ENCODE assay signal across 9 cellular contexts in genomic region chr17:40560592-40561293, GRCh38. TPM values are rescaled to one million over a fixed set of nuclear protein-coding genes. Genes with fewer than 3 reads are reported as not detected.
A peak's percentile ranks its signal among the peaks of the same experiment; 100 is the strongest.
DNase-seq lines count a peak whose midpoint lies in the region; ATAC-seq and TF ChIP-seq lines count a peak whose summit lies in the region.
"Had no signal": no experiment of that assay in that cellular context is flagged by ENCODE, and none has a peak within 500 bp of the region (broad histone marks: within the 10 kb centered on the region; RNA-seq: fewer than 3 reads in every experiment).

No MANE protein-coding gene starts in this region.

- peaks cover 12 to 70% (median 46%) of the 10 kb centered on the region in 5 donors for H3K4me1 ChIP-seq in subcutaneous abdominal adipose tissue (ENCODE audit: control insufficient read depth in 5 of 5, insufficient read depth in 5 of 5, low read length in 5 of 5)

- peak overlapping the region in 4 of 5 donors; percentile 20 to 45 (median 42) for H3K4me3 ChIP-seq in subcutaneous abdominal adipose tissue (ENCODE audit: low read depth in 1 of 5, low read length in 5 of 5)
- H3K4me3 ChIP-seq: body of pancreas had no signal

- no peaks in the 10 kb centered on the region for H3K27me3 Mint-ChIP-seq in activated naive CD8-positive, alpha-beta T cell treated with anti-CD3 and anti-CD28 coated beads, Interleukin-2, amount 10 ng/mL, durations not matched to agents 7 days and 5 days
- peaks cover 30% of the 10 kb centered on the region for H3K27me3 Mint-ChIP-seq in mesothelial cell of epicardium (ENCODE audit: low read depth)

- H3K9ac ChIP-seq in subcutaneous abdominal adipose tissue (ENCODE audit: low read length in 5 of 5), result peak overlapping the region in 2 of 5 donors; percentile 3 to 60

- ATAC-seq in GM18867 (IDR thresholded peaks at IDR 0.05; ENCODE audit: unreplicated experiment) (peak; percentile 63), HG03025 (IDR thresholded peaks at IDR 0.05; ENCODE audit: low FRiP score, unreplicated experiment) (peak; percentile 45)
- peak; percentile 48 for ATAC-seq in activated naive CD8-positive, alpha-beta T cell treated with anti-CD3 and anti-CD28 coated beads, Interleukin-2, amount 10 ng/mL, durations not matched to agents 7 days and 5 days (ENCODE audit: low read depth)

- POLR2A ChIA-PET in activated naive CD8-positive, alpha-beta T cell treated with anti-CD3 and anti-CD28 coated beads, Interleukin-2, amount 10 ng/mL, durations not matched to agents 7 days and 5 days (lab: Charles Lee), result interaction anchor here (0.5 to 20.1 kb wide), 23 partner anchors 17 to 1124 kb away, joined by 3 to 579 read pairs (median 6); partner anchors contain the start of genes SMARCE1 and TOP2A

- H3K27me3 ChIP-seq in subcutaneous abdominal adipose tissue (ENCODE audit: control insufficient read depth in 5 of 5, insufficient read depth in 4 of 5, low read length in 5 of 5), result no peaks in the 10 kb centered on the region
- H3K27me3 ChIP-seq: body of pancreas had no signal

- H3K4me1 Mint-ChIP-seq in activated naive CD8-positive, alpha-beta T cell treated with anti-CD3 and anti-CD28 coated beads, Interleukin-2, amount 10 ng/mL, durations not matched to agents 7 days and 5 days, result peaks cover 50% of the 10 kb centered on the region
- peaks cover 25% of the 10 kb centered on the region for H3K4me1 Mint-ChIP-seq in mesothelial cell of epicardium

- H3K9me3 Mint-ChIP-seq in activated naive CD8-positive, alpha-beta T cell treated with anti-CD3 and anti-CD28 coated beads, Interleukin-2, amount 10 ng/mL, durations not matched to agents 7 days and 5 days, result no peaks in the 10 kb centered on the region
- no peaks in the 10 kb centered on the region for H3K9me3 Mint-ChIP-seq in mesothelial cell of epicardium

- H3K36me3 ChIP-seq in subcutaneous abdominal adipose tissue (ENCODE audit: control insufficient read depth in 5 of 5, insufficient read depth in 5 of 5, low read length in 5 of 5), result no peaks in the 10 kb centered on the region

- peak overlapping the region; percentile 99 for H3K27ac Mint-ChIP-seq in activated naive CD8-positive, alpha-beta T cell treated with anti-CD3 and anti-CD28 coated beads, Interleukin-2, amount 10 ng/mL, durations not matched to agents 7 days and 5 days
- H3K27ac Mint-ChIP-seq in mesothelial cell of epicardium, result no peak overlapping the region

- no peak for TF ChIP-seq CTCF in mesothelial cell of epicardium (IDR thresholded peaks at IDR 0.05; ENCODE audit: unreplicated experiment)

- DNase-seq in SKM-1 treated with dmso at 0.1 percent for 144 hours (lab: John Stamatoyannopoulos, UW; ENCODE audit: unreplicated experiment), result peak; percentile 62
- DNase-seq in activated naive CD8-positive, alpha-beta T cell treated with anti-CD3 and anti-CD28 coated beads, Interleukin-2, amount 10 ng/mL, durations not matched to agents 7 days and 5 days, result peak; percentile 61
- DNase-seq in mesothelial cell of epicardium (ENCODE audit: low spot score in 2 of 2, unreplicated experiment in 2 of 2), result peak; percentile 7 to 29
- DNase-seq in NCI-H82 (lab: John Stamatoyannopoulos, UW), result no peak
- no peak for DNase-seq in NCI-H748 (lab: John Stamatoyannopoulos, UW; ENCODE audit: unreplicated experiment)

- peak overlapping the region; percentile 97 for H3K4me3 Mint-ChIP-seq in activated naive CD8-positive, alpha-beta T cell treated with anti-CD3 and anti-CD28 coated beads, Interleukin-2, amount 10 ng/mL, durations not matched to agents 7 days and 5 days
- no peak overlapping the region for H3K4me3 Mint-ChIP-seq in mesothelial cell of epicardium

- H3K27ac ChIP-seq in subcutaneous abdominal adipose tissue (ENCODE audit: low read depth, low read length), result no peak overlapping the region

- H3K36me3 Mint-ChIP-seq in activated naive CD8-positive, alpha-beta T cell treated with anti-CD3 and anti-CD28 coated beads, Interleukin-2, amount 10 ng/mL, durations not matched to agents 7 days and 5 days, result peaks cover 78% of the 10 kb centered on the region
- no peaks in the 10 kb centered on the region for H3K36me3 Mint-ChIP-seq in mesothelial cell of epicardium

- no peaks in the 10 kb centered on the region for H3K9me3 ChIP-seq in subcutaneous abdominal adipose tissue (ENCODE audit: control insufficient read depth in 5 of 5, low read length in 5 of 5)
- H3K9me3 ChIP-seq: body of pancreas had no signal

RNA-seq across cellular contexts. Expression of gene CCR7, which starts 4.5 kb away (rescaled TPM):
- total RNA-seq in activated naive CD8-positive, alpha-beta T cell treated with anti-CD3 and anti-CD28 coated beads, Interleukin-2, amount 10 ng/mL, durations not matched to agents 7 days and 5 days, result 100 to 1,000 TPM; 231 to 238 TPM
- total RNA-seq in mesothelial cell of epicardium, result 0.09 TPM in 1 of 3 replicates, not detected in the others

RNA-seq across cellular contexts. Expression of gene TNS4, which starts 59.3 kb away (rescaled TPM):
- total RNA-seq in activated naive CD8-positive, alpha-beta T cell treated with anti-CD3 and anti-CD28 coated beads, Interleukin-2, amount 10 ng/mL, durations not matched to agents 7 days and 5 days, result 1 to 10 TPM; 9.0 to 9.7 TPM
- 0.07 TPM in 1 of 3 replicates, not detected in the others for total RNA-seq in mesothelial cell of epicardium
- total RNA-seq: body of pancreas had no signal

Comparison
In these comparisons a context has a peak if more than half of its experiments do, and no peak if none do; other contexts are left out.
1. DNase-seq: peak in SKM-1 treated with dmso at 0.1 percent for 144 hours (single experiment), activated naive CD8-positive, alpha-beta T cell treated with anti-CD3 and anti-CD28 coated beads, Interleukin-2, amount 10 ng/mL, durations not matched to agents 7 days and 5 days (single experiment) and mesothelial cell of epicardium (2 of 2); none in NCI-H82 (single experiment) and NCI-H748 (single experiment).
2. RNA of gene CCR7, which starts 4.5 kb away (total RNA-seq): 231 to 238 TPM in activated naive CD8-positive, alpha-beta T cell treated with anti-CD3 and anti-CD28 coated beads, Interleukin-2, amount 10 ng/mL, durations not matched to agents 7 days and 5 days; 0.09 TPM in mesothelial cell of epicardium; every median in the first group is over 100 times any median in the second.
3. Peak in every context shown above with its lines, with median percentiles within 50 percentile points of each other: ATAC-seq.